ENCODE assay signal across 8 cellular contexts in the genomic region with DNA sequence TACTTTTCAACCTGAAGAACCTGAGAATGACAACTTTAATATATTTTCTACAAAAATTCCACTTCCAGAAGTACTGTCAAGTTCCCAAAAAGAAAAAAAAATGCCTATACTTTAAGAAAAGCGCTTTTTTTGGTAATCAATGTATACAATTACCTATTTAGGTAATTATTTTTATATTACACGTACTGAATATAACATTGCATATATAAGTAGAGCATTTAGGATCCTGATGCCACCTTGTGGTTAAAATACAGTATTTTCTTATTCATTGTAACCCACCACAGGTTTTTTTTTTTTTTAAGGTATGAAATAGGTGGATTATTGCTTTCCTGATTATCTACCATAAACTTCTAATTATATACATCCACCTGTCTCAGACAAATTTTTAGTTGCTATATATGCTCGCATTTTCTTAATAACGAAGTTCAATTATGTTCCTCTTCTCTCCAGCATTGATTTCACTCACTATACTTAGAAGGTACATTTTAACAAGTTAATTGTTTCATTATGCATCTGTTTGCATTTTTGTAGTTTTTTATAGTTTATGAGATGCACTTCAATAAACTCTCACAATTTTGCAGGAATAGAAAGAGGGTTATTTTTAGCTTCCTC.
DNase-seq lines count a peak whose midpoint lies in the region; ATAC-seq, FAIRE-seq and TF ChIP-seq lines count a peak whose summit lies in the region.

No MANE protein-coding gene starts in this region.

- no peak overlapping the region for H3K27ac Mint-ChIP-seq in activated naive CD4-positive, alpha-beta T cell treated with anti-CD3 and anti-CD28 coated beads, Interleukin-2, amount 10 ng/mL, durations not matched to agents 7 days and 5 days

- DNase-seq in iris pigment epithelial cell (ENCODE audit: low read depth) (peak; percentile 12), H54 (ENCODE audit: insufficient read length, low spot score) (no peak), GM10266 (ENCODE audit: extremely low spot score) (no peak)
- no peak for DNase-seq in activated naive CD4-positive, alpha-beta T cell treated with anti-CD3 and anti-CD28 coated beads, Interleukin-2, amount 10 ng/mL, durations not matched to agents 7 days and 5 days

- CTCF ChIA-PET in activated naive CD4-positive, alpha-beta T cell treated with anti-CD3 and anti-CD28 coated beads, Interleukin-2, amount 10 ng/mL, durations not matched to agents 7 days and 5 days (lab: Charles Lee): interaction anchor here (1.0 to 1.7 kb wide), 3 partner anchors 14 to 745 kb away, joined by 3 to 4 read pairs (median 3); no protein-coding TSS in a partner anchor

- H3K4me3 Mint-ChIP-seq in activated naive CD4-positive, alpha-beta T cell treated with anti-CD3 and anti-CD28 coated beads, Interleukin-2, amount 10 ng/mL, durations not matched to agents 7 days and 5 days: no peak overlapping the region

- no peak for TF ChIP-seq POLR2A in H54 (IDR thresholded peaks at IDR 0.05; ENCODE audit: low read depth, low read length)

- ATAC-seq in HG03280 (IDR thresholded peaks at IDR 0.05; ENCODE audit: unreplicated experiment) (peak; percentile 31), SK-N-SH treated with all-trans-retinoic acid at 6 μM for 48 hours (peak; percentile 57), GM18498 (IDR thresholded peaks at IDR 0.05; ENCODE audit: unreplicated experiment) (no peak)

- TF ChIP-seq CTCF in GM12873 (IDR thresholded peaks at IDR 0.05; ENCODE audit: insufficient read depth, low read depth, low read length, missing control alignments) (peak; percentile 34), GM10266 (IDR thresholded peaks at IDR 0.05; ENCODE audit: control insufficient read depth, insufficient read depth, low read depth, missing control alignments) (no peak)

- no peak for FAIRE-seq in H54 (lab: Jason Lieb, UNC)

- H3K27me3 Mint-ChIP-seq in activated naive CD4-positive, alpha-beta T cell treated with anti-CD3 and anti-CD28 coated beads, Interleukin-2, amount 10 ng/mL, durations not matched to agents 7 days and 5 days: peaks cover 1% of the 10 kb centered on the region

- H3K9me3 Mint-ChIP-seq in activated naive CD4-positive, alpha-beta T cell treated with anti-CD3 and anti-CD28 coated beads, Interleukin-2, amount 10 ng/mL, durations not matched to agents 7 days and 5 days: no peaks in the 10 kb centered on the region

- H3K4me1 Mint-ChIP-seq in activated naive CD4-positive, alpha-beta T cell treated with anti-CD3 and anti-CD28 coated beads, Interleukin-2, amount 10 ng/mL, durations not matched to agents 7 days and 5 days: peaks cover 18% of the 10 kb centered on the region

- no peaks in the 10 kb centered on the region for H3K36me3 Mint-ChIP-seq in activated naive CD4-positive, alpha-beta T cell treated with anti-CD3 and anti-CD28 coated beads, Interleukin-2, amount 10 ng/mL, durations not matched to agents 7 days and 5 days

TF ChIP-seq in SK-N-SH treated with all-trans-retinoic acid at 6 μM for 48 hours, 23 proteins besides CTCF, POLR2A, EP300 and RAD21:
- no peak for TF ChIP-seq BACH2 (CRISPR knock-in tag; IDR thresholded peaks at IDR 0.05; ENCODE audit: borderline replicate concordance)
- no peak for TF ChIP-seq OSR1 (CRISPR knock-in tag; IDR thresholded peaks at IDR 0.05)
- no peak for TF ChIP-seq ZNF8 (CRISPR knock-in tag; IDR thresholded peaks at IDR 0.05)
- TF ChIP-seq CSRNP3 (CRISPR knock-in tag; IDR thresholded peaks at IDR 0.05): no peak
- no peak for TF ChIP-seq ZFP3 (CRISPR knock-in tag; IDR thresholded peaks at IDR 0.05)
- no peak for TF ChIP-seq TCF4 (CRISPR knock-in tag; IDR thresholded peaks at IDR 0.05; ENCODE audit: borderline replicate concordance)
- TF ChIP-seq ZC3H10 (CRISPR knock-in tag; IDR thresholded peaks at IDR 0.05): no peak
- TF ChIP-seq, protein P1, sequence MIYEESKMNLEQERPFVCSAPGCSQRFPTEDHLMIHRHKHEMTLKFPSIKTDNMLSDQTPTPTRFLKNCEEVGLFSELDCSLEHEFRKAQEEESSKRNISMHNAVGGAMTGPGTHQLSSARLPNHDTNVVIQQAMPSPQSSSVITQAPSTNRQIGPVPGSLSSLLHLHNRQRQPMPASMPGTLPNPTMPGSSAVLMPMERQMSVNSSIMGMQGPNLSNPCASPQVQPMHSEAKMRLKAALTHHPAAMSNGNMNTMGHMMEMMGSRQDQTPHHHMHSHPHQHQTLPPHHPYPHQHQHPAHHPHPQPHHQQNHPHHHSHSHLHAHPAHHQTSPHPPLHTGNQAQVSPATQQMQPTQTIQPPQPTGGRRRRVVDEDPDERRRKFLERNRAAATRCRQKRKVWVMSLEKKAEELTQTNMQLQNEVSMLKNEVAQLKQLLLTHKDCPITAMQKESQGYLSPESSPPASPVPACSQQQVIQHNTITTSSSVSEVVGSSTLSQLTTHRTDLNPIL (CRISPR knock-in tag; IDR thresholded peaks at IDR 0.05; ENCODE audit: low read depth): no peak
- no peak for TF ChIP-seq ARNTL (CRISPR knock-in tag; IDR thresholded peaks at IDR 0.05; ENCODE audit: borderline replicate concordance, low read depth)
